In the genomic region with DNA sequence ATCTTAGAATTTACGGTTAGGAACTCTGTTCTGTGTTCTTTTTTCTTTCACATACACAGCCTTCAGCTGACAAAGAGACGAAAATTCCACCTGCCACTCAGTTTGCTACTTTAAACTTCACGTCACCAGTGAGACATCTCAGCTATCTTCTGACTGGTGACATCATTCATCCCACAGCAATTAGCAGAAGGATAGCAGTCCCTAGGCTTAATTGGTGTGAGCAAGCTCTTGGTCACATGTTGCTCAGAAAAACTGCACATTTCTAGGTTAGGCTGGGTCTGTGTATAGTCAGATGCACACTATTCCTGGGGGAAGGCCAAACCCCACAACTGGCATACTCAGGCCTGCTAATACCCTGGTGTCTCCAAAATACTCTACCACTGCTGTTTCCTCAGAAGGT, we compare ENCODE assay signal across 13 cellular contexts. TPM values are rescaled to one million over a fixed set of nuclear protein-coding genes. Genes with fewer than 3 reads are reported as not detected.
DNase-seq lines count a peak whose midpoint lies in the region; ATAC-seq and TF ChIP-seq lines count a peak whose summit lies in the region.
"Had no signal": no experiment of that assay in that cellular context is flagged by ENCODE, and none has a peak within 500 bp of the region (broad histone marks: within the 10 kb centered on the region; RNA-seq: fewer than 3 reads in every experiment).

No MANE protein-coding gene starts in this region.

- H3K4me1 ChIP-seq in right cardiac atrium (ENCODE audit: control insufficient read depth, insufficient read depth, low read length) (no peaks in the 10 kb centered on the region), H9 (ENCODE audit: insufficient read depth, low read length) (0 out of 2 replicates have a peak, but pooled peaks cover under 1% of the 10 kb centered on the region)

- H4K20me1 ChIP-seq in H9 (ENCODE audit: control insufficient read depth, insufficient read depth, insufficient read length) = no peaks in the 10 kb centered on the region

- H2AK5ac ChIP-seq in H9 (ENCODE audit: insufficient read length, low read length) = no peak overlapping the region

- no peak overlapping the region for H3K27ac Mint-ChIP-seq in H9

- peaks cover 0 to 4% (median 2%) of the 10 kb centered on the region in 3 experiments; a peak in 3 of 7 replicates for H3K36me3 Mint-ChIP-seq in H9 (ENCODE audit: insufficient read depth in 1 of 3, low read depth in 3 of 3)

- peaks cover 2% of the 10 kb centered on the region for H3K27me3 Mint-ChIP-seq in H9 (ENCODE audit: low read depth)

- H2BK12ac ChIP-seq in H9 (ENCODE audit: insufficient read length, low read depth, low read length) = no peak overlapping the region

- DNase-seq in right cardiac atrium (no peak), cardiac septum (ENCODE audit: low spot score) (no peak), SW480 (ENCODE audit: low spot score) (peak; percentile 40), iris pigment epithelial cell (ENCODE audit: low read depth) (peak; percentile 76), NK-92 (lab: John Stamatoyannopoulos, UW; ENCODE audit: unreplicated experiment) (no peak), H9 (no peak)
- DNase-seq: activated CD4-positive, alpha-beta T cell treated with anti-CD3 and anti-CD28 coated beads for 4 hours; activated naive CD4-positive, alpha-beta T cell treated with Interleukin-2 at 50 U/mL for 16 hours; C1 segment of cervical spinal cord; NCI-H1092 had no signal

- H3T11ph ChIP-seq in H9 (ENCODE audit: low read length) = no peak overlapping the region

- intact Hi-C loops in right cardiac atrium (cut with DNase I) = no loop called here
- intact Hi-C loops in cardiac septum (cut with DNase I) = no loop called here

- no peak overlapping the region for H3K4me2 ChIP-seq in H9 (ENCODE audit: insufficient read depth, insufficient read length, low read length)

- H3K4me3 ChIP-seq in right cardiac atrium (ENCODE audit: low read length) = no peak overlapping the region
- H3K4me3 ChIP-seq: skin epidermis had no signal

- H3K27me3 ChIP-seq in right cardiac atrium (ENCODE audit: control insufficient read depth, insufficient read depth) = no peaks in the 10 kb centered on the region
- no peaks in the 10 kb centered on the region for H3K27me3 ChIP-seq in H9 (ENCODE audit: insufficient read depth, low read length)

- H3K9me3 ChIP-seq in right cardiac atrium (ENCODE audit: control insufficient read depth, low read length) = no peaks in the 10 kb centered on the region
- H3K9me3 ChIP-seq in H9 (ENCODE audit: control insufficient read depth, low read depth, low read length) = no peaks in the 10 kb centered on the region

- no peak overlapping the region for H3K23ac ChIP-seq in H9 (ENCODE audit: insufficient read length, low read depth, low read length)

- peak overlapping the region; percentile 6 for H3K27ac ChIP-seq in right cardiac atrium (ENCODE audit: low read length)
- H3K27ac ChIP-seq in H9 (ENCODE audit: insufficient read length, low read depth, low read length) = no peak overlapping the region

- H3K9ac ChIP-seq in H9 (ENCODE audit: extremely low read depth, insufficient read length, low read length) = no peak overlapping the region

- peaks cover 2 to 3% of the 10 kb centered on the region in 2 experiments; a peak in 3 of 5 replicates for H3K9me3 Mint-ChIP-seq in H9

- no peak overlapping the region for H2BK20ac ChIP-seq in H9 (ENCODE audit: low read depth, low read length, poor library complexity, severe bottlenecking)

- H2AFZ ChIP-seq in H9 (ENCODE audit: low read length) = no peak overlapping the region

- no peak for TF ChIP-seq CTCF in H9 (conservative IDR thresholded peaks at IDR 0.05)

- H3K4me3 Mint-ChIP-seq in H9 = no peak overlapping the region

- H3K79me2 ChIP-seq in H9 (ENCODE audit: insufficient read depth, low read length) = no peaks in the 10 kb centered on the region; the same call in 1 of the 2 replicates

- peaks cover 3% of the 10 kb centered on the region in 2 experiments for H3K4me1 Mint-ChIP-seq in H9

- H4K5ac ChIP-seq in H9 (ENCODE audit: insufficient read length, low read depth, low read length) = no peak overlapping the region

- no peak overlapping the region for H3K14ac ChIP-seq in H9 (ENCODE audit: insufficient read depth, low read length)

- no peak overlapping the region for H3K56ac ChIP-seq in H9 (ENCODE audit: insufficient read length, low read depth, low read length)

- H3K79me1 ChIP-seq in H9 (ENCODE audit: insufficient read depth, low read depth, low read length, poor library complexity, severe bottlenecking) = no peaks in the 10 kb centered on the region

- H2BK5ac ChIP-seq in H9 (ENCODE audit: insufficient read length, low read length) = no peak overlapping the region

- TF ChIP-seq POLR2A in GM18505 (IDR thresholded peaks at IDR 0.05; ENCODE audit: borderline replicate concordance, extremely low read depth, insufficient read depth, insufficient read length) = no peak

- H2BK15ac ChIP-seq in H9 (ENCODE audit: low read depth, low read length) = no peak overlapping the region

- peak; percentile 42 to 55 for ATAC-seq in right cardiac atrium
- ATAC-seq in GM18505 (IDR thresholded peaks at IDR 0.05; ENCODE audit: unreplicated experiment) = no peak
- no peak for ATAC-seq in GM19023 (IDR thresholded peaks at IDR 0.05; ENCODE audit: unreplicated experiment)

- no peak overlapping the region for H4K8ac ChIP-seq in H9 (replicated peaks; ENCODE audit: insufficient read length, low read depth, low read length)

- no peak overlapping the region for H4K91ac ChIP-seq in H9 (ENCODE audit: insufficient read length, low read depth, low read length)

- no peak overlapping the region for H2BK120ac ChIP-seq in H9 (ENCODE audit: low read depth, low read length, poor library complexity, severe bottlenecking)

- no peak overlapping the region for H3K4ac ChIP-seq in H9 (ENCODE audit: low read depth, low read length)

- no peak overlapping the region for H3K18ac ChIP-seq in H9 (ENCODE audit: insufficient read length, low read depth, low read length)

- WGBS in right cardiac atrium = 44% methylated on average over 3 of the region's 3 CpGs
- WGBS in H9 (ENCODE audit: extremely low coverage, insufficient read length, low lambda C conversion rate) = no CpG with 5 or more reads among the region's 3 CpGs

- H3K23me2 ChIP-seq in H9 (ENCODE audit: insufficient read length, low read depth, low read length, poor library complexity, severe bottlenecking) = no peaks in the 10 kb centered on the region

RNA-seq across cellular contexts. Expression of a gene that starts 23.9 kb away (rescaled TPM):
- total RNA-seq in right cardiac atrium (10 to 100 TPM in 1 of 4 donors, 1 to 10 TPM in 3; 5.7 to 13.6 (median 7.5) TPM), cardiac septum (2.3 TPM), H9 (2021) (2.5 and 3.1 TPM in 2 replicates)
- polyA plus RNA-seq in right cardiac atrium = 3.1 TPM

RNA-seq across cellular contexts. Expression of a gene that starts 24.8 kb away (rescaled TPM):
- total RNA-seq in right cardiac atrium = 100 to 1,000 TPM in 3 of 4 donors, 10 to 100 TPM in 1; 92.6 to 123 (median 114) TPM
- 134 TPM for polyA plus RNA-seq in right cardiac atrium
- total RNA-seq in cardiac septum = 111 TPM
- total RNA-seq in H9 (2021) = 115 and 128 TPM in 2 replicates

RNA-seq across cellular contexts. Expression of a gene that starts 38.4 kb away (rescaled TPM):
- total RNA-seq in right cardiac atrium = 100 to 1,000 TPM in 1 of 4 donors, 10 to 100 TPM in 3; 86.2 to 115 (median 91.1) TPM
- polyA plus RNA-seq in right cardiac atrium = 113 TPM
- total RNA-seq in cardiac septum = 96.7 TPM
- 174 and 190 TPM in 2 replicates for total RNA-seq in H9 (2021)

RNA-seq across cellular contexts. Expression of a gene that starts 45.1 kb away (rescaled TPM):
- 10 to 100 TPM; 45.3 to 64.1 (median 50.0) TPM for total RNA-seq in right cardiac atrium
- polyA plus RNA-seq in right cardiac atrium = 33.3 TPM
- total RNA-seq in cardiac septum = 26.1 TPM
- total RNA-seq in H9 (2021) = 56.5 and 60.3 TPM in 2 replicates

Comparison
In these comparisons a context has a peak if more than half of its experiments do, and no peak if none do; other contexts are left out.
1. ATAC-seq: peak in right cardiac atrium (2 of 2); none in GM18505 (single experiment) and GM19023 (single experiment).
2. DNase-seq: peak in SW480 (single experiment) and iris pigment epithelial cell (single experiment); none in right cardiac atrium (0 of 3), cardiac septum (single experiment), NK-92 (single experiment) and H9 (single experiment).